Comparison of ENCODE assay signal across 15 cellular contexts in genomic region chr11:112795896-112796686, GRCh38.
DNase-seq lines count a peak whose midpoint lies in the region; ATAC-seq and TF ChIP-seq lines count a peak whose summit lies in the region.
"Had no signal": no experiment of that assay in that cellular context is flagged by ENCODE, and none has a peak within 500 bp of the region (broad histone marks: within the 10 kb centered on the region; RNA-seq: fewer than 3 reads in every experiment).

No MANE protein-coding gene starts in this region.

- intact Hi-C loops in left ventricle myocardium superior (cut with micrococcal nuclease) (loop anchor here (10.0 kb wide), 1 partner anchor 211 kb away; no protein-coding TSS in a partner anchor), psoas muscle (cut with DNase I) (loop anchor here (1.0 to 5.0 kb wide), 4 partner anchors 207 to 491 kb away; no protein-coding TSS in a partner anchor), right lobe of liver (cut with DNase I) (no loop called here)

- H3K27me3 ChIP-seq in GM23338 (ENCODE audit: insufficient read depth) = no peaks in the 10 kb centered on the region
- H3K27me3 ChIP-seq in WERI-Rb-1 (ENCODE audit: insufficient read depth, low read depth, severe bottlenecking) = no peaks in the 10 kb centered on the region
- H3K27me3 ChIP-seq in psoas muscle (ENCODE audit: insufficient read depth in 3 of 3, low read length in 2 of 3) = no peaks in the 10 kb centered on the region
- no peaks in the 10 kb centered on the region for H3K27me3 ChIP-seq in right lobe of liver
- H3K27me3 ChIP-seq: neutrophil had no signal

- no peaks in the 10 kb centered on the region for H4K20me1 ChIP-seq in GM23338 (replicated peaks; ENCODE audit: insufficient read depth)

- no peaks in the 10 kb centered on the region for H3K9me3 ChIP-seq in WERI-Rb-1 (ENCODE audit: severe bottlenecking)
- no peaks in the 10 kb centered on the region for H3K9me3 ChIP-seq in psoas muscle
- H3K9me3 ChIP-seq in right lobe of liver = no peaks in the 10 kb centered on the region
- H3K9me3 ChIP-seq: neutrophil had no signal

- no peak for DNase-seq in GM23338 (ENCODE audit: low spot score)
- DNase-seq in WERI-Rb-1 = peak; percentile 25
- DNase-seq in left ventricle myocardium superior = peak; percentile 66
- DNase-seq in psoas muscle = peak in 1 of 2 donors; percentile 26
- no peak for DNase-seq in right lobe of liver
- DNase-seq in DMS153 (lab: John Stamatoyannopoulos, UW) = no peak
- DNase-seq in OCI-M1 (lab: John Stamatoyannopoulos, UW) = no peak
- DNase-seq: activated gamma-delta T cell treated with Interleukin-2 at 50 U/mL for 16 hours, cerebellar nuclear complex, NCI-H187 treated with DMSO at 0.1 percent for 48 hours had no signal

- H3K4me2 ChIP-seq in GM23338 = no peak overlapping the region
- H3K4me2 ChIP-seq: PC-9 had no signal

- no peaks in the 10 kb centered on the region for H3K79me2 ChIP-seq in GM23338 (replicated peaks; ENCODE audit: insufficient read depth)

- H3K27ac Mint-ChIP-seq in GM23338 = 0 out of 2 replicates have a peak overlapping the region, but pooled peaks have one; percentile 77
- H3K27ac Mint-ChIP-seq: activated CD4-positive, alpha-beta memory T cell treated with anti-CD3 and anti-CD28 coated beads, Interleukin-2, amount 10 ng/mL, durations not matched to agents 7 days and 5 days; T-helper 2 cell treated with Interferon-gamma antibody and Interleukin-4, amounts not matched to agents 5 μg/mL and 100 μg/mL, for 36 hours had no signal

- 40 to 47% (median 45%) methylated on average over 17 of the region's 17 CpGs for WGBS in psoas muscle, 3 donors
- WGBS in right lobe of liver (ENCODE audit: insufficient coverage, low coverage, low lambda C conversion rate, missing lambda C conversion rate) = 64% methylated on average over 7 of the region's 17 CpGs

- H3K27ac ChIP-seq in GM23338 (ENCODE audit: low read depth) (no peak overlapping the region), WERI-Rb-1 (no peak overlapping the region), psoas muscle (peak overlapping the region; percentile 47), right lobe of liver (no peak overlapping the region)
- H3K27ac ChIP-seq: neutrophil, PC-9 had no signal

- H3K4me1 Mint-ChIP-seq in GM23338 = peaks cover 33% of the 10 kb centered on the region

- peaks cover 9% of the 10 kb centered on the region for H3K27me3 Mint-ChIP-seq in GM23338 (ENCODE audit: insufficient read depth, low read depth, poor library complexity)

- no peaks in the 10 kb centered on the region for H3K36me3 ChIP-seq in GM23338 (ENCODE audit: insufficient read depth)
- no peaks in the 10 kb centered on the region for H3K36me3 ChIP-seq in WERI-Rb-1
- no peaks in the 10 kb centered on the region for H3K36me3 ChIP-seq in psoas muscle (ENCODE audit: insufficient read depth in 1 of 2, low read depth in 1 of 2)
- no peaks in the 10 kb centered on the region for H3K36me3 ChIP-seq in right lobe of liver
- H3K36me3 ChIP-seq: neutrophil had no signal

- ATAC-seq in GM23338 = peak; percentile 9; the same call in 2 of the 3 replicates
- peak; percentile 87 for ATAC-seq in left ventricle myocardium superior
- peak; percentile 50 to 65 (median 62) for ATAC-seq in psoas muscle
- ATAC-seq in right lobe of liver = no peak
- ATAC-seq in HG03521 (IDR thresholded peaks at IDR 0.05; ENCODE audit: unreplicated experiment) = no peak

- H2AFZ ChIP-seq in GM23338 = no peak overlapping the region; the same call in 1 of the 2 replicates
- H2AFZ ChIP-seq: PC-9 had no signal

- H3K4me1 ChIP-seq in GM23338 (ENCODE audit: insufficient read depth) = peaks cover 11% of the 10 kb centered on the region
- no peaks in the 10 kb centered on the region for H3K4me1 ChIP-seq in psoas muscle
- H3K4me1 ChIP-seq in right lobe of liver = no peaks in the 10 kb centered on the region

- no peak overlapping the region for H3K4me3 Mint-ChIP-seq in GM23338
- H3K4me3 Mint-ChIP-seq: activated CD4-positive, alpha-beta memory T cell treated with anti-CD3 and anti-CD28 coated beads, Interleukin-2, amount 10 ng/mL, durations not matched to agents 7 days and 5 days; T-helper 2 cell treated with Interferon-gamma antibody and Interleukin-4, amounts not matched to agents 5 μg/mL and 100 μg/mL, for 36 hours had no signal

- H3K9me2 ChIP-seq in GM23338 (ENCODE audit: insufficient read depth) = peaks cover 4% of the 10 kb centered on the region; the same call in 1 of the 2 replicates

- no peak for TF ChIP-seq POLR2A in right lobe of liver (IDR thresholded peaks at IDR 0.05)

- H3K9me3 Mint-ChIP-seq in GM23338 = no peaks in the 10 kb centered on the region
- H3K9me3 Mint-ChIP-seq: activated CD4-positive, alpha-beta memory T cell treated with anti-CD3 and anti-CD28 coated beads, Interleukin-2, amount 10 ng/mL, durations not matched to agents 7 days and 5 days; T-helper 2 cell treated with Interferon-gamma antibody and Interleukin-4, amounts not matched to agents 5 μg/mL and 100 μg/mL, for 36 hours had no signal

- H3K4me3 ChIP-seq in GM23338 (no peak overlapping the region), WERI-Rb-1 (ENCODE audit: low read depth, low read length) (no peak overlapping the region), psoas muscle (no peak overlapping the region), right lobe of liver (no peak overlapping the region)
- H3K4me3 ChIP-seq: PC-9 had no signal

- H3F3A ChIP-seq in GM23338 (replicated peaks; ENCODE audit: low read depth) = no peaks in the 10 kb centered on the region

- no peaks in the 10 kb centered on the region for H3K36me3 Mint-ChIP-seq in GM23338 (ENCODE audit: low read depth)

- TF ChIP-seq CTCF in GM23338 (conservative IDR thresholded peaks at IDR 0.05; ENCODE audit: low read depth in 2 of 2) (no peak), WERI-Rb-1 (IDR thresholded peaks at IDR 0.05; ENCODE audit: low read depth, low read length) (no peak), psoas muscle (IDR thresholded peaks at IDR 0.05) (no peak), right lobe of liver (IDR thresholded peaks at IDR 0.05) (no peak)

TF ChIP-seq in GM23338, 12 proteins besides CTCF, POLR2A, EP300 and RAD21 (continues in another document):
- TF ChIP-seq STAT1 (IDR thresholded peaks at IDR 0.05; ENCODE audit: unreplicated experiment) (no peak), ZNF331 (CRISPR knock-in tag; IDR thresholded peaks at IDR 0.05; ENCODE audit: low read depth) (no peak), EZH2 (IDR thresholded peaks at IDR 0.05; ENCODE audit: low read depth, unreplicated experiment) (no peak), EZH2phosphoT487 (IDR thresholded peaks at IDR 0.05; ENCODE audit: unreplicated experiment) (no peak), NANOG (IDR thresholded peaks at IDR 0.05; ENCODE audit: borderline replicate concordance) (no peak), REST (IDR thresholded peaks at IDR 0.05; ENCODE audit: unreplicated experiment) (no peak)

Comparison
In these comparisons a context has a peak if more than half of its experiments do, and no peak if none do; other contexts are left out.
1. ATAC-seq: peak in GM23338 (single experiment), left ventricle myocardium superior (single experiment) and psoas muscle (4 of 4); none in right lobe of liver (0 of 4) and HG03521 (single experiment).
2. DNase-seq: peak in WERI-Rb-1 (single experiment) and left ventricle myocardium superior (single experiment); none in GM23338 (single experiment), right lobe of liver (0 of 3), DMS153 (single experiment) and OCI-M1 (single experiment).
3. intact Hi-C loops: an anchor here in left ventricle myocardium superior (10.0 kb wide) and psoas muscle (1.0 to 5.0 kb wide); none called in right lobe of liver.